1 cellular context compared by ENCODE assay signal in genomic region chr6:26571592-26572296, GRCh38.
TF ChIP-seq lines count a peak whose summit lies in the region.

No MANE protein-coding gene starts in this region.

TF ChIP-seq in HEK293, 187 proteins besides CTCF, POLR2A, EP300 and RAD21 (continued from another document and continues in another):
- TF ChIP-seq, protein P1, sequence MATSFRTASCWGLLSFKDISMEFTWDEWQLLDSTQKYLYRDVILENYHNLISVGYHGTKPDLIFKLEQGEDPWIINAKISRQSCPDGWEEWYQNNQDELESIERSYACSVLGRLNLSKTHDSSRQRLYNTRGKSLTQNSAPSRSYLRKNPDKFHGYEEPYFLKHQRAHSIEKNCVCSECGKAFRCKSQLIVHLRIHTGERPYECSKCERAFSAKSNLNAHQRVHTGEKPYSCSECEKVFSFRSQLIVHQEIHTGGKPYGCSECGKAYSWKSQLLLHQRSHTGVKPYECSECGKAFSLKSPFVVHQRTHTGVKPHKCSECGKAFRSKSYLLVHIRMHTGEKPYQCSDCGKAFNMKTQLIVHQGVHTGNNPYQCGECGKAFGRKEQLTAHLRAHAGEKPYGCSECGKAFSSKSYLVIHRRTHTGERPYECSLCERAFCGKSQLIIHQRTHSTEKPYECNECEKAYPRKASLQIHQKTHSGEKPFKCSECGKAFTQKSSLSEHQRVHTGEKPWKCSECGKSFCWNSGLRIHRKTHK (tag by site-specific recombination; IDR thresholded peaks at IDR 0.05), result no peak
- TF ChIP-seq RBAK (tag by site-specific recombination; IDR thresholded peaks at IDR 0.05), result 0 out of 2 replicates have a peak, but pooled peaks have one; percentile 44
- no peak for TF ChIP-seq ZNF157 (tag by site-specific recombination; IDR thresholded peaks at IDR 0.05)
- TF ChIP-seq, protein P2, sequence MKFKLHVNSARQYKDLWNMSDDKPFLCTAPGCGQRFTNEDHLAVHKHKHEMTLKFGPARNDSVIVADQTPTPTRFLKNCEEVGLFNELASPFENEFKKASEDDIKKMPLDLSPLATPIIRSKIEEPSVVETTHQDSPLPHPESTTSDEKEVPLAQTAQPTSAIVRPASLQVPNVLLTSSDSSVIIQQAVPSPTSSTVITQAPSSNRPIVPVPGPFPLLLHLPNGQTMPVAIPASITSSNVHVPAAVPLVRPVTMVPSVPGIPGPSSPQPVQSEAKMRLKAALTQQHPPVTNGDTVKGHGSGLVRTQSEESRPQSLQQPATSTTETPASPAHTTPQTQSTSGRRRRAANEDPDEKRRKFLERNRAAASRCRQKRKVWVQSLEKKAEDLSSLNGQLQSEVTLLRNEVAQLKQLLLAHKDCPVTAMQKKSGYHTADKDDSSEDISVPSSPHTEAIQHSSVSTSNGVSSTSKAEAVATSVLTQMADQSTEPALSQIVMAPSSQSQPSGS (tag by site-specific recombination; IDR thresholded peaks at IDR 0.05; ENCODE audit: low read depth), result peak; percentile 60; the same call in 1 of the 2 replicates
- TF ChIP-seq ZBTB1 (tag by site-specific recombination; IDR thresholded peaks at IDR 0.05), result no peak
- TF ChIP-seq ZNF112 (tag by site-specific recombination; IDR thresholded peaks at IDR 0.05), result no peak
- TF ChIP-seq ZNF549 (tag by site-specific recombination; IDR thresholded peaks at IDR 0.05), result no peak
- peak; percentile 31; the same call in 1 of the 2 replicates for TF ChIP-seq ZNF610 (tag by site-specific recombination; IDR thresholded peaks at IDR 0.05; ENCODE audit: borderline replicate concordance)
- peak; percentile 93 for TF ChIP-seq ZNF324 (tag by site-specific recombination; IDR thresholded peaks at IDR 0.05)
- no peak for TF ChIP-seq ZNF311 (tag by site-specific recombination; IDR thresholded peaks at IDR 0.05; ENCODE audit: borderline replicate concordance)
- no peak for TF ChIP-seq SCRT1 (tag by site-specific recombination; IDR thresholded peaks at IDR 0.05; ENCODE audit: borderline replicate concordance)
- no peak; the same call in 1 of the 2 replicates for TF ChIP-seq ZNF449 (tag by site-specific recombination; IDR thresholded peaks at IDR 0.05)
- 0 out of 2 replicates have a peak, but pooled peaks have one; percentile 20 for TF ChIP-seq GLI2 (tag by site-specific recombination; IDR thresholded peaks at IDR 0.05; ENCODE audit: borderline replicate concordance, low read depth)
- TF ChIP-seq ZNF175 (tag by site-specific recombination; IDR thresholded peaks at IDR 0.05), result no peak
- no peak for TF ChIP-seq ZNF140 (tag by site-specific recombination; IDR thresholded peaks at IDR 0.05)
- TF ChIP-seq ZNF530 (tag by site-specific recombination; IDR thresholded peaks at IDR 0.05; ENCODE audit: low read depth), result no peak
- TF ChIP-seq MEIS1 (CRISPR knock-in tag; IDR thresholded peaks at IDR 0.05; ENCODE audit: borderline replicate concordance), result no peak
- TF ChIP-seq ZNF18 (tag by site-specific recombination; IDR thresholded peaks at IDR 0.05), result no peak
- 0 out of 2 replicates have a peak, but pooled peaks have one; percentile 75 for TF ChIP-seq ZNF624 (tag by site-specific recombination; IDR thresholded peaks at IDR 0.05)
- TF ChIP-seq ZNF544 (tag by site-specific recombination; IDR thresholded peaks at IDR 0.05), result no peak
- TF ChIP-seq ZXDB (tag by site-specific recombination; IDR thresholded peaks at IDR 0.05), result peak; percentile 56
- TF ChIP-seq KLF1 (tag by site-specific recombination; IDR thresholded peaks at IDR 0.05), result no peak
- no peak for TF ChIP-seq ZNF248 (tag by site-specific recombination; IDR thresholded peaks at IDR 0.05)
- TF ChIP-seq TRIM28 (IDR thresholded peaks at IDR 0.05; ENCODE audit: borderline replicate concordance, low read length), result peak; percentile 74; the same call in 1 of the 2 replicates
- no peak for TF ChIP-seq ZNF292 (tag by site-specific recombination; IDR thresholded peaks at IDR 0.05; ENCODE audit: borderline replicate concordance, low read depth)
- TF ChIP-seq, protein P3, sequence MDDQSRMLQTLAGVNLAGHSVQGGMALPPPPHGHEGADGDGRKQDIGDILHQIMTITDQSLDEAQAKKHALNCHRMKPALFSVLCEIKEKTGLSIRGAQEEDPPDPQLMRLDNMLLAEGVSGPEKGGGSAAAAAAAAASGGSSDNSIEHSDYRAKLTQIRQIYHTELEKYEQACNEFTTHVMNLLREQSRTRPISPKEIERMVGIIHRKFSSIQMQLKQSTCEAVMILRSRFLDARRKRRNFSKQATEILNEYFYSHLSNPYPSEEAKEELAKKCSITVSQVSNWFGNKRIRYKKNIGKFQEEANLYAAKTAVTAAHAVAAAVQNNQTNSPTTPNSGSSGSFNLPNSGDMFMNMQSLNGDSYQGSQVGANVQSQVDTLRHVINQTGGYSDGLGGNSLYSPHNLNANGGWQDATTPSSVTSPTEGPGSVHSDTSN (CRISPR knock-in tag; IDR thresholded peaks at IDR 0.05), result no peak
- TF ChIP-seq KLF9 (tag by site-specific recombination; IDR thresholded peaks at IDR 0.05; ENCODE audit: low read depth), result no peak
- TF ChIP-seq ZNF529 (tag by site-specific recombination; IDR thresholded peaks at IDR 0.05; ENCODE audit: insufficient replicate concordance), result no peak
- no peak for TF ChIP-seq ZNF16 (tag by site-specific recombination; IDR thresholded peaks at IDR 0.05; ENCODE audit: low read depth)
- TF ChIP-seq ZNF221 (tag by site-specific recombination; IDR thresholded peaks at IDR 0.05; ENCODE audit: borderline replicate concordance), result no peak; the same call in 1 of the 2 replicates
- no peak for TF ChIP-seq ZNF19 (tag by site-specific recombination; IDR thresholded peaks at IDR 0.05; ENCODE audit: low read depth)
- TF ChIP-seq ZNF843 (tag by site-specific recombination; IDR thresholded peaks at IDR 0.05), result peak; percentile 73
- no peak for TF ChIP-seq ZNF792 (tag by site-specific recombination; IDR thresholded peaks at IDR 0.05)
- peak; percentile 57 for TF ChIP-seq KLF8 (tag by site-specific recombination; IDR thresholded peaks at IDR 0.05)
- TF ChIP-seq ZNF830 (tag by site-specific recombination; IDR thresholded peaks at IDR 0.05; ENCODE audit: low read depth), result no peak
- peak; percentile 39; the same call in 1 of the 2 replicates for TF ChIP-seq ZNF513 (tag by site-specific recombination; IDR thresholded peaks at IDR 0.05)
- TF ChIP-seq ZNF223 (tag by site-specific recombination; IDR thresholded peaks at IDR 0.05), result no peak
- TF ChIP-seq, protein P4, sequence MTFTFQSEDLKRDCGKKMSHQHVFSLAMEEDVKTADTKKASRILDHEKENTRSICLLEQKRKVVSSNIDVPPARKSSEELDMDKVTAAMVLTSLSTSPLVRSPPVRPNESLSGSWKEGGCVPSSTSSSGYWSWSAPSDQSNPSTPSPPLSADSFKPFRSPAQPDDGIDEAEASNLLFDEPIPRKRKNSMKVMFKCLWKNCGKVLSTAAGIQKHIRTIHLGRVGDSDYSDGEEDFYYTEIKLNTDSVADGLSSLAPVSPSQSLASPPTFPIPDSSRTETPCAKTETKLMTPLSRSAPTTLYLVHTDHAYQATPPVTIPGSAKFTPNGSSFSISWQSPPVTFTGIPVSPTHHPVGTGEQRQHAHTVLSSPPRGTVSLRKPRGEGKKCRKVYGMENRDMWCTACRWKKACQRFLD (tag by site-specific recombination; IDR thresholded peaks at IDR 0.05), result no peak
- TF ChIP-seq, protein P5, sequence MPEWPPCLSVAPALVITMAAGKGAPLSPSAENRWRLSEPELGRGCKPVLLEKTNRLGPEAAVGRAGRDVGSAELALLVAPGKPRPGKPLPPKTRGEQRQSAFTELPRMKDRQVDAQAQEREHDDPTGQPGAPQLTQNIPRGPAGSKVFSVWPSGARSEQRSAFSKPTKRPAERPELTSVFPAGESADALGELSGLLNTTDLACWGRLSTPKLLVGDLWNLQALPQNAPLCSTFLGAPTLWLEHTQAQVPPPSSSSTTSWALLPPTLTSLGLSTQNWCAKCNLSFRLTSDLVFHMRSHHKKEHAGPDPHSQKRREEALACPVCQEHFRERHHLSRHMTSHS (tag by site-specific recombination; IDR thresholded peaks at IDR 0.05), result no peak
- 0 out of 2 replicates have a peak, but pooled peaks have one; percentile 26 for TF ChIP-seq ZNF785 (tag by site-specific recombination; IDR thresholded peaks at IDR 0.05)
- TF ChIP-seq YY2 (tag by site-specific recombination; IDR thresholded peaks at IDR 0.05), result 0 out of 2 replicates have a peak, but pooled peaks have one; percentile 11
- TF ChIP-seq ZNF747 (tag by site-specific recombination; IDR thresholded peaks at IDR 0.05), result no peak
- TF ChIP-seq ZBTB26 (tag by site-specific recombination; optimal IDR thresholded peaks at IDR 0.05), result peak; percentile 17
- TF ChIP-seq ZBTB48 (tag by site-specific recombination; IDR thresholded peaks at IDR 0.05), result peak; percentile 29; the same call in 1 of the 2 replicates
- peak; percentile 91 for TF ChIP-seq ZEB2 (tag by site-specific recombination; IDR thresholded peaks at IDR 0.05)
- TF ChIP-seq, protein P6, sequence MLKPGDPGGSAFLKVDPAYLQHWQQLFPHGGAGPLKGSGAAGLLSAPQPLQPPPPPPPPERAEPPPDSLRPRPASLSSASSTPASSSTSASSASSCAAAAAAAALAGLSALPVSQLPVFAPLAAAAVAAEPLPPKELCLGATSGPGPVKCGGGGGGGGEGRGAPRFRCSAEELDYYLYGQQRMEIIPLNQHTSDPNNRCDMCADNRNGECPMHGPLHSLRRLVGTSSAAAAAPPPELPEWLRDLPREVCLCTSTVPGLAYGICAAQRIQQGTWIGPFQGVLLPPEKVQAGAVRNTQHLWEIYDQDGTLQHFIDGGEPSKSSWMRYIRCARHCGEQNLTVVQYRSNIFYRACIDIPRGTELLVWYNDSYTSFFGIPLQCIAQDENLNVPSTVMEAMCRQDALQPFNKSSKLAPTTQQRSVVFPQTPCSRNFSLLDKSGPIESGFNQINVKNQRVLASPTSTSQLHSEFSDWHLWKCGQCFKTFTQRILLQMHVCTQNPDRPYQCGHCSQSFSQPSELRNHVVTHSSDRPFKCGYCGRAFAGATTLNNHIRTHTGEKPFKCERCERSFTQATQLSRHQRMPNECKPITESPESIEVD (tag by site-specific recombination; IDR thresholded peaks at IDR 0.05), result peak; percentile 77
- no peak for TF ChIP-seq ZNF214 (tag by site-specific recombination; IDR thresholded peaks at IDR 0.05; ENCODE audit: borderline replicate concordance)
- TF ChIP-seq ZNF639 (tag by site-specific recombination; IDR thresholded peaks at IDR 0.05), result peak; percentile 68
- TF ChIP-seq SP3 (tag by site-specific recombination; IDR thresholded peaks at IDR 0.05), result peak; percentile 67
- no peak for TF ChIP-seq ZNF548 (tag by site-specific recombination; IDR thresholded peaks at IDR 0.05)
